In the genomic region with DNA sequence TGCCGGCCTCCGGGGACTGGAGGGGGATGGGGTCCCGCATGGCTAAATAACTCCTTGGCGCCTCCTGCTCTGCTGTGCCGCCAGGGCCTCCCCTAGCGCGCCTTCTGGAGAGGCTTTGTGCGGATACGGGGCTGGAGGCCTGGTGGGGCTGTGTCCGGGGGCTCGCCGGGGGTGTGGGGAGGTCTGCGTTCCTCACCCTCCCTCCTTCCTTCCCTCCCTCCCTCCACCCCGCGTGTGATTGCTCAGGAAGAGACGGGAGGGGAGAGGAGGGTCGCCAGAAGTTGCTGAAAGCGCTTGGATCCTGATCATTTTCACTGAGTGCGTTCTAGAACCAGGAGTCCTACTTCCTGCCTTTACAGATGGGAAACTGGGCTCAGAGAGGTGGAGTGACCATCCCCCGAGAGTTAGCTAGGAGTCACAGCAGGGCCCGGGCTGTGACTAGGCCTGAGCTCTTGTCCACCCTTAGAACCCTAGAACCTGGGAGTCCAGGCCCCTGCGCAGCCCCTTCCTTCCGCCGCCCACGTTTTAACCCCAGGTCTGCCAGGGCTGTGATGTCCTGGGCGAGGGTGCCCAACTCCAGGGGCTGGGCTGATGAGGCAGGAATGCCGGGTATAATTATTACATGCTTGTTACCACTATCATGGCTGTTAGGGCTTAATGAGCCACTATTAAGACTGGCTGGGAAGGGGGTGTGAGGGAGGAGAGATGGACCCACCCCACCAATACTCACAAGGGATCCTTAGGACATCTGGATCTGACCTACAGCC, we compare ENCODE assay signal across 9 cellular contexts. TPM values are rescaled to one million over a fixed set of nuclear protein-coding genes. Genes with fewer than 3 reads are reported as not detected.
DNase-seq lines count a peak whose midpoint lies in the region; ATAC-seq and TF ChIP-seq lines count a peak whose summit lies in the region.
"Had no signal": no experiment of that assay in that cellular context is flagged by ENCODE, and none has a peak within 500 bp of the region (broad histone marks: within the 10 kb centered on the region; RNA-seq: fewer than 3 reads in every experiment).

No MANE protein-coding gene starts in this region.

- ATAC-seq in CD4-positive, CD25-positive, alpha-beta regulatory T cell (ENCODE audit: low read depth in 2 of 2) = no peak
- peak; percentile 31 for ATAC-seq in GM21390 (IDR thresholded peaks at IDR 0.05; ENCODE audit: unreplicated experiment)
- peak; percentile 2 to 4 for ATAC-seq in upper lobe of left lung (ENCODE audit: low FRiP score in 2 of 2)
- ATAC-seq in HG03097 (IDR thresholded peaks at IDR 0.05; ENCODE audit: low FRiP score, unreplicated experiment) = no peak
- no peak for ATAC-seq in HG03108 (IDR thresholded peaks at IDR 0.05; ENCODE audit: unreplicated experiment)

- DNase-seq in CD4-positive, CD25-positive, alpha-beta regulatory T cell = no peak
- DNase-seq in Peyer's patch (peak in 1 of 3 donors; percentile 77), dedifferentiated amniotic fluid mesenchymal stem cell (ENCODE audit: extremely low spot score) (peak; percentile 37), midbrain (lab: John Stamatoyannopoulos, UW) (peak; percentile 77), upper lobe of left lung (peak in 1 of 2 donors; percentile 54)

- peak overlapping the region; percentile 86 to 98 (median 92) for H3K4me3 Mint-ChIP-seq in CD4-positive, CD25-positive, alpha-beta regulatory T cell

- peak; percentile 35 to 92 for TF ChIP-seq POLR2A in Peyer's patch (IDR thresholded peaks at IDR 0.05)
- peak in 2 of 4 donors; percentile 8 to 31 for TF ChIP-seq POLR2A in upper lobe of left lung (IDR thresholded peaks at IDR 0.05)

- TF ChIP-seq EP300 in upper lobe of left lung (IDR thresholded peaks at IDR 0.05) = no peak

- peak in 4 of 6 experiments; percentile 1 to 42 (median 34) for TF ChIP-seq CTCF in Peyer's patch (IDR thresholded peaks at IDR 0.05)
- TF ChIP-seq CTCF in upper lobe of left lung (IDR thresholded peaks at IDR 0.05) = peak in 3 of 6 experiments; percentile 13 to 34 (median 14)

- no peaks in the 10 kb centered on the region for H3K9me3 ChIP-seq in CD4-positive, CD25-positive, alpha-beta regulatory T cell (ENCODE audit: control insufficient read depth in 2 of 2, low read length in 2 of 2)
- H3K9me3 ChIP-seq in Peyer's patch (no peaks in the 10 kb centered on the region), upper lobe of left lung (no peaks in the 10 kb centered on the region)

- peak overlapping the region; percentile 94 to 98 (median 96) for H3K27ac Mint-ChIP-seq in CD4-positive, CD25-positive, alpha-beta regulatory T cell

- H3K4me1 ChIP-seq in CD4-positive, CD25-positive, alpha-beta regulatory T cell (ENCODE audit: control insufficient read depth, insufficient read depth, low read length, poor library complexity, severe bottlenecking) = peaks cover 50% of the 10 kb centered on the region
- H3K4me1 ChIP-seq in Peyer's patch (peaks cover 12 to 47% (median 14%) of the 10 kb centered on the region in 4 donors), upper lobe of left lung (peaks cover 32 to 37% (median 34%) of the 10 kb centered on the region in 4 donors)

- peaks cover 13% of the 10 kb centered on the region for H3K36me3 Mint-ChIP-seq in CD4-positive, CD25-positive, alpha-beta regulatory T cell

- H3K27me3 Mint-ChIP-seq in CD4-positive, CD25-positive, alpha-beta regulatory T cell = peaks cover 20% of the 10 kb centered on the region

- H3K36me3 ChIP-seq in CD4-positive, CD25-positive, alpha-beta regulatory T cell (ENCODE audit: control insufficient read depth, insufficient read depth, low read length) = peaks cover 13% of the 10 kb centered on the region
- peaks cover 0 to 21% (median 0%) of the 10 kb centered on the region in 3 donors for H3K36me3 ChIP-seq in Peyer's patch
- peaks cover 3 to 21% (median 11%) of the 10 kb centered on the region in 4 donors for H3K36me3 ChIP-seq in upper lobe of left lung

- H3K9me3 Mint-ChIP-seq in CD4-positive, CD25-positive, alpha-beta regulatory T cell = peaks cover 0 to 13% (median 2%) of the 10 kb centered on the region in 7 donors

- H3K27me3 ChIP-seq in CD4-positive, CD25-positive, alpha-beta regulatory T cell (ENCODE audit: control insufficient read depth, insufficient read depth, low read length) = no peaks in the 10 kb centered on the region
- no peaks in the 10 kb centered on the region for H3K27me3 ChIP-seq in Peyer's patch
- H3K27me3 ChIP-seq in upper lobe of left lung = no peaks in the 10 kb centered on the region

- H3K4me3 ChIP-seq in CD4-positive, CD25-positive, alpha-beta regulatory T cell (ENCODE audit: low read depth, low read length) = peak overlapping the region; percentile 73
- H3K4me3 ChIP-seq in Peyer's patch (peak overlapping the region; percentile 35 to 67 (median 46)), upper lobe of left lung (peak overlapping the region; percentile 21 to 63 (median 54))

- WGBS in upper lobe of left lung, 2 donors = 1 to 2% methylated on average over 14 to 18 of the region's 27 CpGs

- peak overlapping the region; percentile 99 for H3K27ac ChIP-seq in CD4-positive, CD25-positive, alpha-beta regulatory T cell (ENCODE audit: insufficient read depth, low read length, poor library complexity, severe bottlenecking)
- peak overlapping the region; percentile 94 to 100 (median 100) for H3K27ac ChIP-seq in Peyer's patch
- peak overlapping the region; percentile 99 to 100 (median 100) for H3K27ac ChIP-seq in upper lobe of left lung

- peaks cover 9 to 59% (median 35%) of the 10 kb centered on the region in 4 donors for H3K4me1 Mint-ChIP-seq in CD4-positive, CD25-positive, alpha-beta regulatory T cell

RNA-seq across cellular contexts. Expression of a gene that starts 0.8 kb away (rescaled TPM):
- total RNA-seq in CD4-positive, CD25-positive, alpha-beta regulatory T cell = 1,564 TPM
- 10 to 100 TPM; 30.7 to 85.9 (median 58.8) TPM for polyA plus RNA-seq in CD4-positive, CD25-positive, alpha-beta regulatory T cell
- total RNA-seq in Peyer's patch (100 to 1,000 TPM; 629 to 753 (median 680) TPM), upper lobe of left lung (1,000 to 10,000 TPM in 1 of 6 donors, 100 to 1,000 TPM in 5; 281 to 1,101 (median 639) TPM)

RNA-seq across cellular contexts. Expression of a gene that starts 8.0 kb away (rescaled TPM):
- 26.5 TPM for total RNA-seq in CD4-positive, CD25-positive, alpha-beta regulatory T cell
- under 1 TPM in 3 of 4 donors, not detected in 1; 0.03 to 0.28 (median 0.16) TPM for polyA plus RNA-seq in CD4-positive, CD25-positive, alpha-beta regulatory T cell
- 10 to 100 TPM in 2 of 4 donors, 1 to 10 TPM in 2; 7.4 to 40.2 (median 17.0) TPM for total RNA-seq in Peyer's patch
- total RNA-seq in upper lobe of left lung = 10 to 100 TPM in 3 of 6 donors, 1 to 10 TPM in 3; 6.3 to 58.7 (median 11.7) TPM

RNA-seq across cellular contexts. Expression of a gene that starts 40.7 kb away (rescaled TPM):
- total RNA-seq in CD4-positive, CD25-positive, alpha-beta regulatory T cell = 45.6 TPM
- polyA plus RNA-seq in CD4-positive, CD25-positive, alpha-beta regulatory T cell = 100 to 1,000 TPM; 101 to 118 (median 116) TPM
- total RNA-seq in Peyer's patch = 100 to 1,000 TPM; 102 to 193 (median 178) TPM
- total RNA-seq in upper lobe of left lung = 100 to 1,000 TPM in 4 of 6 donors, 10 to 100 TPM in 2; 39.8 to 147 (median 107) TPM

RNA-seq across cellular contexts. Expression of a gene that starts 56.0 kb away (rescaled TPM):
- total RNA-seq in CD4-positive, CD25-positive, alpha-beta regulatory T cell = not detected
- polyA plus RNA-seq in CD4-positive, CD25-positive, alpha-beta regulatory T cell = not detected
- total RNA-seq in Peyer's patch (1 to 10 TPM in 3 of 4 donors, not detected in 1; 3.9 to 8.3 (median 8.3) TPM), upper lobe of left lung (100 to 1,000 TPM in 1 of 6 donors, 10 to 100 TPM in 4, 1 to 10 TPM in 1; 6.4 to 479 (median 21.0) TPM)
- total RNA-seq: subcutaneous adipose tissue had no signal

RNA-seq across cellular contexts. Expression of a gene that starts 58.2 kb away (rescaled TPM):
- 39.4 TPM for total RNA-seq in CD4-positive, CD25-positive, alpha-beta regulatory T cell
- 1 to 10 TPM; 6.7 to 8.7 (median 8.2) TPM for polyA plus RNA-seq in CD4-positive, CD25-positive, alpha-beta regulatory T cell
- 100 to 1,000 TPM in 1 of 4 donors, 10 to 100 TPM in 3; 45.4 to 138 (median 89.2) TPM for total RNA-seq in Peyer's patch
- total RNA-seq in upper lobe of left lung = 10 to 100 TPM; 15.5 to 42.8 (median 28.1) TPM

Comparison
In these comparisons a context has a peak if more than half of its experiments do, and no peak if none do; other contexts are left out.
1. ATAC-seq: peak in GM21390 (single experiment) and upper lobe of left lung (2 of 2); none in CD4-positive, CD25-positive, alpha-beta regulatory T cell (0 of 2), HG03097 (single experiment) and HG03108 (single experiment).
2. DNase-seq: peak in dedifferentiated amniotic fluid mesenchymal stem cell (single experiment) and midbrain (single experiment); none in CD4-positive, CD25-positive, alpha-beta regulatory T cell (0 of 3).
3. Peak in every context shown above with its lines, with median percentiles within 50 percentile points of each other: H3K27ac ChIP-seq and H3K4me3 ChIP-seq.